8 cellular contexts compared by ENCODE assay signal in the genomic region with DNA sequence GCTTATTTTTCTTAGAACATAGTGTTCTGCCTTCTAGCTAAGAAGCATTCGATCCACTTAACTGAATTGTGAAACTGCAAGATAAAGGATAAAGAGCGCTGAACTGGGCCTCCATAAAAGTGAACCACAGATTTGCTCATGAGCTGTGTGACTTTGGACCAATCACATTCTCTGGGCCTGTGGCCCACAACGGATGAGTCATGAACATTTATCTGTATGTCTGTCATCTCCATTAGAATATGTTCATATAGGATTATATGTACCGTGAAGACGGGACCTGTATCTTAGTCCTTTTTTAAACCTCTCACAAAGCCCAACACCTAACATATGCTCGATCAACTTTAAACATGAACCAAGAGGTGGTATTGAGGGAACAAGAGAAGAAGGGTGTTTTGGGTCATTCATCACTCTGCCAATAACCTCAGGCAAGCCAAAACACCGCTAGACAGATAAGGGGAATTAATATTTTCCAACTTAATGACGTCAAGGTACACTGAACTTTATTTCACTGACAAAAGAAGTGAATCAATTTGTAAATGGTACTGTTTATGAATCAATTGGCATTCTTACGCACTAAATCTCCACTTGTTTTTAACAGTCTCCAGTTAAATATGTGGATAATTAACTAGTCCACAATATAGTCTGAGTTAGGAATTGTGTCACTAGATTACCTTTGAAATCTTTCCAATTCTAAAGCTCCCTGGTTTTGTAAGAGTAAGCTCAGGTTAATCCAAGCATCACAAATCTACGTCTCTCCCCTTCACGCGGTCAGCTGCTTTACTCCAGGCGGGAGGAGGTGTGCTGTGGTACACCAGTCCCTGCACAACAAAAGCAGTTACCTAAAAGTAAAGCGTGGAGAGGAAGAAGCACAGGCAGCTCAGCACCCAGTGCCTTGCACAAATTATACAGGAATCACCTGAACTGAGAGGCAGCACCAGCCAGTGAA. TPM values are rescaled to one million over a fixed set of nuclear protein-coding genes. Genes with fewer than 3 reads are reported as not detected.
A peak's percentile ranks its signal among the peaks of the same experiment; 100 is the strongest.
DNase-seq lines count a peak whose midpoint lies in the region; ATAC-seq and FAIRE-seq lines count a peak whose summit lies in the region.

No MANE protein-coding gene starts in this region.

- peaks cover 42% of the 10 kb centered on the region for H3K4me1 Mint-ChIP-seq in T-helper 2 cell treated with Interferon-gamma antibody and Interleukin-4, amounts not matched to agents 5 μg/mL and 100 μg/mL, for 36 hours (ENCODE audit: low read depth)

- H3K27me3 Mint-ChIP-seq in T-helper 2 cell treated with Interferon-gamma antibody and Interleukin-4, amounts not matched to agents 5 μg/mL and 100 μg/mL, for 36 hours (ENCODE audit: low read depth), result no peaks in the 10 kb centered on the region

- ATAC-seq in GM21723 (IDR thresholded peaks at IDR 0.05; ENCODE audit: unreplicated experiment) (no peak), HG03097 (IDR thresholded peaks at IDR 0.05; ENCODE audit: low FRiP score, unreplicated experiment) (no peak)

- FAIRE-seq in HTR-8/SVneo (lab: Jason Lieb, UNC), result peak; percentile 71

- H3K36me3 Mint-ChIP-seq in T-helper 2 cell treated with Interferon-gamma antibody and Interleukin-4, amounts not matched to agents 5 μg/mL and 100 μg/mL, for 36 hours (ENCODE audit: low read depth), result peaks cover 26% of the 10 kb centered on the region

- no peaks in the 10 kb centered on the region for H3K9me3 Mint-ChIP-seq in T-helper 2 cell treated with Interferon-gamma antibody and Interleukin-4, amounts not matched to agents 5 μg/mL and 100 μg/mL, for 36 hours

- DNase-seq in A172 (ENCODE audit: low spot score), result peak; percentile 85
- DNase-seq in HTR-8/SVneo (ENCODE audit: insufficient read length, low spot score), result peak; percentile 69
- DNase-seq in T-helper 2 cell treated with Interferon-gamma antibody and Interleukin-4, amounts not matched to agents 5 μg/mL and 100 μg/mL, for 36 hours (ENCODE audit: low spot score), result peak; percentile 71
- DNase-seq in T47D (ENCODE audit: low read depth in 1 of 2, low spot score in 1 of 2), result peak; percentile 27 to 33
- peak; percentile 68 for DNase-seq in left kidney (ENCODE audit: low read depth, low spot score)
- peak; percentile 3 to 7 for DNase-seq in stimulated activated CD8-positive, alpha-beta memory T cell treated with anti-CD3 and anti-CD28 coated beads, Interleukin-7, amount 100 ng/mL, for 1 hour (ENCODE audit: low read depth in 2 of 2)

- H3K4me3 Mint-ChIP-seq in T-helper 2 cell treated with Interferon-gamma antibody and Interleukin-4, amounts not matched to agents 5 μg/mL and 100 μg/mL, for 36 hours, result peak overlapping the region; percentile 96

- peak overlapping the region; percentile 88 for H3K27ac Mint-ChIP-seq in T-helper 2 cell treated with Interferon-gamma antibody and Interleukin-4, amounts not matched to agents 5 μg/mL and 100 μg/mL, for 36 hours

- in situ Hi-C loops in T47D (cut with HindIII; ENCODE audit: low pct_unique_long_range_greater_than_20kb, low sequenced_read_pairs), result no loop called here

RNA-seq across cellular contexts. Expression of a gene that starts 1.6 kb away (rescaled TPM):
- 45.5 and 46.0 TPM in 2 replicates for total RNA-seq in A172 (2014; rRNA removed; shearing (Covaris generic))

RNA-seq across cellular contexts. Expression of a gene that starts 48.9 kb away (rescaled TPM):
- total RNA-seq in A172 (2014; rRNA removed; shearing (Covaris generic)), result not detected in 2 replicates

Comparison
In these comparisons a context has a peak if more than half of its experiments do, and no peak if none do; other contexts are left out.
1. DNase-seq: peak in every context shown above with its lines; median percentile 85 in A172; 71 in T-helper 2 cell treated with Interferon-gamma antibody and Interleukin-4, amounts not matched to agents 5 μg/mL and 100 μg/mL, for 36 hours; 69 in HTR-8/SVneo; 68 in left kidney; 30 in T47D; 5 in stimulated activated CD8-positive, alpha-beta memory T cell treated with anti-CD3 and anti-CD28 coated beads, Interleukin-7, amount 100 ng/mL, for 1 hour.